In the genomic region with DNA sequence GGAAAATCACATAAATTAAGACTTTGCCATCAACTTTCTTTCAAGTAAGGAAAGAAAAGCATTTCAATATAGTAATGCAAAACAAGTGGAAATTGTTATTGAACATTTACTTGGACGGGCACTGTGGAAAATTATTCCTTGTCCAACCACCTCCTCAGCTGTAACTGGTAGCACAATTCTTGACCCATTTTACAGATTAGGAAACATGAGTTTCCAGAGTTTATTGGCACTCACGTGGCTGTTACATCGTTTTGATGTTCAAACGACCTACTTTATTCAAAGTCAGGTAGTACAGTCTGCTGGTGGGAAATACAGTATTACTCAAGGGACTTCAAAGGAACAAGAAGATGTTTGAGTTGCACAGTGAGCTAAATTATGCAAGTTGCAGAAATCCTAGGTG, we compare ENCODE assay signal across 2 cellular contexts.
TF ChIP-seq lines count a peak whose summit lies in the region.

No MANE protein-coding gene starts in this region.

TF ChIP-seq in K562, 482 proteins besides CTCF, POLR2A, EP300 and RAD21:
- TF ChIP-seq RBM25 (IDR thresholded peaks at IDR 0.05; ENCODE audit: low read depth, low read length, severe bottlenecking), result peak; percentile 59
- TF ChIP-seq KDM1A (IDR thresholded peaks at IDR 0.05), result peak in 1 of 2 experiments; percentile 50; a peak in 2 of 4 replicates
- no peak for TF ChIP-seq ARID1B (IDR thresholded peaks at IDR 0.05)
- TF ChIP-seq STAT5B (CRISPR knock-in tag; IDR thresholded peaks at IDR 0.05), result no peak
TF ChIP-seq in K562: peak in this region for 2.

TF ChIP-seq in HEK293T, 16 proteins besides CTCF, POLR2A, EP300 and RAD21:
- TF ChIP-seq FOXA1 (IDR thresholded peaks at IDR 0.05), result no peak
- no peak for TF ChIP-seq FOXM1 (IDR thresholded peaks at IDR 0.05; ENCODE audit: borderline replicate concordance)
- no peak for TF ChIP-seq CTBP1 (IDR thresholded peaks at IDR 0.05; ENCODE audit: borderline replicate concordance)
- TF ChIP-seq FOXK2 (IDR thresholded peaks at IDR 0.05), result no peak
- no peak for TF ChIP-seq SP1 (IDR thresholded peaks at IDR 0.05)
- TF ChIP-seq SUZ12 (IDR thresholded peaks at IDR 0.05), result no peak
- TF ChIP-seq L3MBTL2 (conservative IDR thresholded peaks at IDR 0.05), result no peak
- TF ChIP-seq HDGF (IDR thresholded peaks at IDR 0.05; ENCODE audit: borderline replicate concordance), result no peak
- TF ChIP-seq, protein P1, sequence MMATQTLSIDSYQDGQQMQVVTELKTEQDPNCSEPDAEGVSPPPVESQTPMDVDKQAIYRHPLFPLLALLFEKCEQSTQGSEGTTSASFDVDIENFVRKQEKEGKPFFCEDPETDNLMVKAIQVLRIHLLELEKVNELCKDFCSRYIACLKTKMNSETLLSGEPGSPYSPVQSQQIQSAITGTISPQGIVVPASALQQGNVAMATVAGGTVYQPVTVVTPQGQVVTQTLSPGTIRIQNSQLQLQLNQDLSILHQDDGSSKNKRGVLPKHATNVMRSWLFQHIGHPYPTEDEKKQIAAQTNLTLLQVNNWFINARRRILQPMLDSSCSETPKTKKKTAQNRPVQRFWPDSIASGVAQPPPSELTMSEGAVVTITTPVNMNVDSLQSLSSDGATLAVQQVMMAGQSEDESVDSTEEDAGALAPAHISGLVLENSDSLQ (IDR thresholded peaks at IDR 0.05), result no peak
- no peak for TF ChIP-seq ZNF384 (IDR thresholded peaks at IDR 0.05)
- TF ChIP-seq BHLHE40 (IDR thresholded peaks at IDR 0.05; ENCODE audit: borderline replicate concordance), result no peak
- TF ChIP-seq ELF4 (IDR thresholded peaks at IDR 0.05), result no peak
- TF ChIP-seq ARNT (IDR thresholded peaks at IDR 0.05), result no peak
- no peak for TF ChIP-seq NFRKB (IDR thresholded peaks at IDR 0.05)
- no peak for TF ChIP-seq TARDBP (IDR thresholded peaks at IDR 0.05)
- no peak for TF ChIP-seq LEF1 (IDR thresholded peaks at IDR 0.05; ENCODE audit: borderline replicate concordance)
TF ChIP-seq in HEK293T: peak in this region for 0.
